Comparison of ENCODE assay signal across 19 cellular contexts in genomic region chr11:77558380-77558779, GRCh38. TPM values are rescaled to one million over a fixed set of nuclear protein-coding genes. Genes with fewer than 3 reads are reported as not detected.
A peak's percentile ranks its signal among the peaks of the same experiment; 100 is the strongest.
DNase-seq lines count a peak whose midpoint lies in the region; ATAC-seq, FAIRE-seq and TF ChIP-seq lines count a peak whose summit lies in the region.
"Had no signal": no experiment of that assay in that cellular context is flagged by ENCODE, and none has a peak within 500 bp of the region (broad histone marks: within the 10 kb centered on the region; RNA-seq: fewer than 3 reads in every experiment).

No MANE protein-coding gene starts in this region.

- no peak overlapping the region for H3K9ac ChIP-seq in endothelial cell of umbilical vein (replicated peaks; ENCODE audit: extremely low read depth, insufficient read depth, low read length)
- H3K9ac ChIP-seq: GM23248, KMS-11 had no signal

- no TSS peak for BruUV-seq in endothelial cell of umbilical vein (replicated peaks; lab: Mats Ljungman, UMichigan)

- H3K4me2 ChIP-seq in endothelial cell of umbilical vein (ENCODE audit: insufficient read depth, low read length) (no peak overlapping the region), osteoblast (ENCODE audit: insufficient read depth, low read length) (no peak overlapping the region)
- H3K4me2 ChIP-seq: KMS-11 had no signal

- DNase-seq in M059J (ENCODE audit: low read depth) = peak; percentile 26
- DNase-seq in endothelial cell of umbilical vein (ENCODE audit: low read depth, low spot score) = no peak
- peak; percentile 45 for DNase-seq in osteoblast (ENCODE audit: insufficient read length, low spot score, missing footprints)
- no peak for DNase-seq in NCI-H1436 (lab: John Stamatoyannopoulos, UW)
- DNase-seq in activated CD4-positive, CD25-positive, alpha-beta regulatory T cell treated with anti-CD3 and anti-CD28 coated beads, Interleukin-2, amount 50 U/mL, for 72 hours = no peak
- DNase-seq: GM23248; HCEC 1CT; NCI-H1105; NCI-H187; NK-92 treated with Interleukin-12 subunit alpha and Interleukin-12 subunit beta, amount 100 ng/mL, for 24 hours; OCI-M1 had no signal

- POLR2A ChIA-PET in endothelial cell of umbilical vein (lab: Charles Lee) = no interaction called here

- TF ChIP-seq POLR2A in endothelial cell of umbilical vein (IDR thresholded peaks at IDR 0.05; ENCODE audit: low read depth, low read length) = no peak

- no peak overlapping the region for H3K27ac ChIP-seq in ACC112 (ENCODE audit: low read depth, low read length)
- no peak overlapping the region for H3K27ac ChIP-seq in endothelial cell of umbilical vein (ENCODE audit: insufficient read depth, low read depth, low read length)
- no peak overlapping the region for H3K27ac ChIP-seq in osteoblast (ENCODE audit: low read depth, low read length)
- H3K27ac ChIP-seq: GM23248, KMS-11, RWPE1, SJSA1 had no signal

- H3K9me3 ChIP-seq in endothelial cell of umbilical vein (replicated peaks; ENCODE audit: control insufficient read depth, insufficient read depth, low read length) = no peaks in the 10 kb centered on the region
- no peaks in the 10 kb centered on the region for H3K9me3 ChIP-seq in osteoblast (ENCODE audit: low read depth, low read length)
- H3K9me3 ChIP-seq: SJSA1 had no signal

- no peaks in the 10 kb centered on the region for H3K79me2 ChIP-seq in ACC112 (ENCODE audit: control insufficient read depth, insufficient read depth, low read length, unreplicated experiment)
- H3K79me2 ChIP-seq in endothelial cell of umbilical vein (ENCODE audit: control insufficient read depth, insufficient read depth, low read length) = no peaks in the 10 kb centered on the region
- H3K79me2 ChIP-seq in osteoblast (ENCODE audit: insufficient read depth, low read length) = no peaks in the 10 kb centered on the region

- dilution Hi-C loops in endothelial cell of umbilical vein (cut with MboI; ENCODE audit: extremely low pct_ligation_motif_present, low sequenced_read_pairs) = no loop called here

- H3K27me3 ChIP-seq in ACC112 (ENCODE audit: insufficient read depth, low read length) (no peaks in the 10 kb centered on the region), endothelial cell of umbilical vein (ENCODE audit: control insufficient read depth in 2 of 2, insufficient read depth in 2 of 2, low read length in 2 of 2) (no peaks in the 10 kb centered on the region), osteoblast (ENCODE audit: insufficient read depth, low read length) (no peaks in the 10 kb centered on the region)
- H3K27me3 ChIP-seq: SJSA1 had no signal

- no peaks in the 10 kb centered on the region for H4K20me1 ChIP-seq in endothelial cell of umbilical vein (replicated peaks; ENCODE audit: control insufficient read depth, extremely low read depth, insufficient read depth, low read length)
- H4K20me1 ChIP-seq in osteoblast (ENCODE audit: insufficient read depth, low read length) = no peaks in the 10 kb centered on the region

- CTCF ChIA-PET in endothelial cell of umbilical vein (lab: Charles Lee) = interaction anchor here (2.0 to 3.5 kb wide), 2 partner anchors 10 to 363 kb away, joined by 14 to 41 read pairs; no protein-coding TSS in a partner anchor

- H3K4me1 ChIP-seq in ACC112 (ENCODE audit: control insufficient read depth, insufficient read depth, low read length, unreplicated experiment) = peaks cover 24% of the 10 kb centered on the region
- H3K4me1 ChIP-seq in endothelial cell of umbilical vein (ENCODE audit: control insufficient read depth, extremely low read depth, insufficient read depth, low read length) = peaks cover 3% of the 10 kb centered on the region
- H3K4me1 ChIP-seq in osteoblast (ENCODE audit: insufficient read depth, low read length) = peaks cover 13% of the 10 kb centered on the region

- intact Hi-C loops in endothelial cell of umbilical vein (cut with micrococcal nuclease) = no loop called here

- peak overlapping the region; percentile 22 for H2AFZ ChIP-seq in ACC112 (ENCODE audit: low read length, unreplicated experiment)
- no peak overlapping the region for H2AFZ ChIP-seq in endothelial cell of umbilical vein (ENCODE audit: low read depth, low read length)
- H2AFZ ChIP-seq in osteoblast (ENCODE audit: low read length) = no peak overlapping the region
- H2AFZ ChIP-seq: GM23248 had no signal

- ATAC-seq in GM21723 (IDR thresholded peaks at IDR 0.05; ENCODE audit: unreplicated experiment) = no peak
- no peak for ATAC-seq in GM18867 (IDR thresholded peaks at IDR 0.05; ENCODE audit: unreplicated experiment)

- TF ChIP-seq CTCF in endothelial cell of umbilical vein (IDR thresholded peaks at IDR 0.05; ENCODE audit: extremely low read depth in 1 of 2, insufficient read depth in 1 of 2, low read depth in 1 of 2, low read length in 2 of 2) = no peak
- no peak for TF ChIP-seq CTCF in osteoblast (IDR thresholded peaks at IDR 0.05; ENCODE audit: extremely low read depth, low read depth, low read length)

- H3K36me3 ChIP-seq in ACC112 (ENCODE audit: insufficient read depth, low read length) = no peaks in the 10 kb centered on the region
- no peaks in the 10 kb centered on the region for H3K36me3 ChIP-seq in endothelial cell of umbilical vein (ENCODE audit: control insufficient read depth in 2 of 2, extremely low read depth in 1 of 2, insufficient read depth in 2 of 2, low read length in 2 of 2)
- no peaks in the 10 kb centered on the region for H3K36me3 ChIP-seq in osteoblast (ENCODE audit: insufficient read depth, low read length)
- H3K36me3 ChIP-seq: SJSA1 had no signal

- no peaks in the 10 kb centered on the region for H3K9me1 ChIP-seq in endothelial cell of umbilical vein (replicated peaks; ENCODE audit: control insufficient read depth, extremely low read depth, insufficient read depth, low read length)

- H3K4me3 ChIP-seq in ACC112 (ENCODE audit: low read depth, low read length) = no peak overlapping the region
- no peak overlapping the region for H3K4me3 ChIP-seq in endothelial cell of umbilical vein (replicated peaks in 1 of 3; ENCODE audit: insufficient read depth in 1 of 3, low read depth in 1 of 3, low read length in 3 of 3)
- no peak overlapping the region for H3K4me3 ChIP-seq in osteoblast (ENCODE audit: insufficient read depth, low read length)
- H3K4me3 ChIP-seq: GM23248, SJSA1 had no signal

- no peak for FAIRE-seq in endothelial cell of umbilical vein (lab: Jason Lieb, UNC)
- FAIRE-seq: A204.1 had no signal

TF ChIP-seq in endothelial cell of umbilical vein, 7 proteins besides CTCF, POLR2A, EP300 and RAD21:
- peak; percentile 49 for TF ChIP-seq GATA2 (IDR thresholded peaks at IDR 0.05; ENCODE audit: insufficient read depth, insufficient read length, low read depth, low read length)
- no peak for TF ChIP-seq FOS (IDR thresholded peaks at IDR 0.05; ENCODE audit: borderline replicate concordance, insufficient read depth, low read length)
TF ChIP-seq in endothelial cell of umbilical vein: peak in this region for 1.

RNA-seq across cellular contexts. Expression of gene AQP11, which starts 31.4 kb away (rescaled TPM):
- total RNA-seq in M059J (2014; rRNA removed; shearing (Covaris generic)) = 2.4 and 3.6 TPM in 2 replicates
- 0.22 and 0.35 TPM in 2 replicates for total RNA-seq in endothelial cell of umbilical vein
- 0.55 and 0.72 TPM in 2 replicates for polyA plus RNA-seq in endothelial cell of umbilical vein
- 0.30 and 0.31 TPM in 2 replicates for polyA plus RNA-seq in endothelial cell of umbilical vein (2011; cell fraction: cytosol; rRNA removed)
- 0.46 and 0.53 TPM in 2 replicates for polyA plus RNA-seq in endothelial cell of umbilical vein (2011; cell fraction: nucleus; rRNA removed)
- polyA plus RNA-seq in endothelial cell of umbilical vein (2012) = 0.42 and 0.92 TPM in 2 replicates
- polyA minus RNA-seq in endothelial cell of umbilical vein = 0.58 and 0.98 TPM in 2 replicates
- polyA minus RNA-seq in endothelial cell of umbilical vein (2011; cell fraction: cytosol; rRNA and poly(A)+ RNA removed) = 0.72 TPM
- 0.38 TPM in 1 of 2 replicates, not detected in the other for polyA minus RNA-seq in endothelial cell of umbilical vein (2011; cell fraction: nucleus; rRNA and poly(A)+ RNA removed)
- total RNA-seq in osteoblast = 2.9 and 4.4 TPM in 2 replicates
- total RNA-seq: MCF 10A had no signal

Comparison
In these comparisons a context has a peak if more than half of its experiments do, and no peak if none do; other contexts are left out.
1. DNase-seq: peak in M059J (single experiment) and osteoblast (single experiment); none in endothelial cell of umbilical vein (single experiment), NCI-H1436 (single experiment) and activated CD4-positive, CD25-positive, alpha-beta regulatory T cell treated with anti-CD3 and anti-CD28 coated beads, Interleukin-2, amount 50 U/mL, for 72 hours (single experiment).